Comparison of ENCODE assay signal across 34 cellular contexts in genomic region chr12:4210158-4210557, GRCh38.
"Had no signal": no experiment of that assay in that cellular context is flagged by ENCODE, and none has a peak within 500 bp of the region (broad histone marks: within the 10 kb centered on the region; RNA-seq: fewer than 3 reads in every experiment).

No MANE protein-coding gene starts in this region.

- H3K36me3 ChIP-seq: brain microvascular endothelial cell, cardiac muscle cell, MG63, Peyer's patch had no signal

- H3K4me3 ChIP-seq: cardiac muscle cell, MG63, Peyer's patch had no signal

- H3K27me3 ChIP-seq: brain microvascular endothelial cell, cardiac muscle cell, Peyer's patch had no signal

- H3K9me3 ChIP-seq: MG63, Peyer's patch had no signal

- DNase-seq: activated B cell treated with CpG ODN at 0.5 μM for 24 hours; activated CD4-positive, alpha-beta memory T cell treated with anti-CD3 and anti-CD28 coated beads for 36 hours; activated CD4-positive, alpha-beta T cell treated with anti-CD3 and anti-CD28 coated beads for 4 hours; activated CD4-positive, alpha-beta T cell treated with anti-CD3 and anti-CD28 coated beads, Interleukin-2, amount 50 U/mL, for 1 hour; activated CD4-positive, CD25-positive, alpha-beta regulatory T cell treated with anti-CD3 and anti-CD28 coated beads, Interleukin-2, amount 50 U/mL, for 72 hours; activated CD8-positive, alpha-beta memory T cell treated with anti-CD3 and anti-CD28 coated beads, Interleukin-2, amount 50 U/mL, for 4 hours; activated naive CD4-positive, alpha-beta T cell treated with anti-CD3 and anti-CD28 coated beads, Interleukin-2, amount 10 ng/mL, durations not matched to agents 7 days and 5 days; activated naive CD8-positive, alpha-beta T cell treated with anti-CD3 and anti-CD28 coated beads, Interleukin-2, amount 50 U/mL, for 24 hours; activated T-cell treated with anti-CD3 and anti-CD28 coated beads for 4 hours; activated T-cell treated with anti-CD3 and anti-CD28 coated beads, Interleukin-2, amount 50 U/mL, for 4 hours; amniotic stem cell; aorta; brain microvascular endothelial cell; Karpas-422; KBM-7; MG63; NCI-H1048; NCI-H1105 treated with DMSO at 0.1 percent for 48 hours; NCI-H1436; NCI-H1694; NCI-H1930; NCI-H2081 treated with DMSO at 0.1 percent for 48 hours; NCI-H345; NCI-H524 treated with DMSO at 0.1 percent for 48 hours; PC-3; Peyer's patch; RPMI8226; SW 1271; T-helper 1 cell; T-helper 2 cell; T-helper 9 cell had no signal

- H3K4me1 ChIP-seq: Peyer's patch had no signal

- ATAC-seq: activated naive CD8-positive, alpha-beta T cell treated with anti-CD3 and anti-CD28 coated beads, Interleukin-2, amount 50 U/mL, for 24 hours; activated T-cell treated with anti-CD3 and anti-CD28 coated beads, Interleukin-2, amount 50 U/mL, for 4 hours; PC-3; Right ventricle myocardium inferior had no signal

- H3K27ac ChIP-seq: brain microvascular endothelial cell, cardiac muscle cell, Peyer's patch, VCaP had no signal
